In genomic region chr18:2882201-2882600, GRCh38 we compare ENCODE assay signal across 11 cellular contexts. TPM values are rescaled to one million over a fixed set of nuclear protein-coding genes. Genes with fewer than 3 reads are reported as not detected.
A peak's percentile ranks its signal among the peaks of the same experiment; 100 is the strongest.
DNase-seq lines count a peak whose midpoint lies in the region; ATAC-seq and TF ChIP-seq lines count a peak whose summit lies in the region.
"Had no signal": no experiment of that assay in that cellular context is flagged by ENCODE, and none has a peak within 500 bp of the region (broad histone marks: within the 10 kb centered on the region; RNA-seq: fewer than 3 reads in every experiment).

No MANE protein-coding gene starts in this region.

- H3K27me3 Mint-ChIP-seq in HFFc6 (ENCODE audit: insufficient read depth) = no peaks in the 10 kb centered on the region; the same call in 1 of the 2 replicates
- peaks cover 3% of the 10 kb centered on the region for H3K27me3 Mint-ChIP-seq in chondrocyte (ENCODE audit: low read depth)

- DNase-seq in HFFc6 = no peak
- DNase-seq in chondrocyte (ENCODE audit: low spot score) = no peak
- peak in 1 of 5 donors; percentile 14 for DNase-seq in ovary
- no peak for DNase-seq in stimulated activated CD8-positive, alpha-beta memory T cell treated with anti-CD3 and anti-CD28 coated beads, Interleukin-4, amount 100 ng/mL, for 48 hours
- DNase-seq in COR-L47 (lab: John Stamatoyannopoulos, UW) = no peak
- DNase-seq: foreskin keratinocyte; stimulated activated CD4-positive, alpha-beta T cell treated with anti-CD3 and anti-CD28 coated beads, Interleukin-4, amount 100 ng/mL, for 24 hours had no signal

- peak overlapping the region in 3 of 11 experiments; percentile 10 to 32 (median 29); a peak in 3 of 22 replicates for H3K9ac ChIP-seq in BLaER1 treated with 17β-estradiol and CSF1 and Interleukin-3, amounts not matched to agents 10 nM and 100 nM

- peak overlapping the region; percentile 84 to 98 (median 91) for H3K4me2 ChIP-seq in BLaER1 treated with 17β-estradiol and CSF1 and Interleukin-3, amounts not matched to agents 10 nM and 100 nM

- H3K4me3 Mint-ChIP-seq in HFFc6 = peak overlapping the region; percentile 69; the same call in 1 of the 2 replicates
- no peak overlapping the region for H3K4me3 Mint-ChIP-seq in chondrocyte (ENCODE audit: unreplicated experiment)

- H3K27ac Mint-ChIP-seq in HFFc6 = peak overlapping the region; percentile 95
- peak overlapping the region; percentile 97 for H3K27ac Mint-ChIP-seq in chondrocyte (ENCODE audit: unreplicated experiment)

- no peak overlapping the region for H3K4me3 ChIP-seq in BLaER1 treated with 17β-estradiol and CSF1 and Interleukin-3, amounts not matched to agents 10 nM and 100 nM
- H3K4me3 ChIP-seq in ovary = no peak overlapping the region

- H3K4me1 Mint-ChIP-seq in HFFc6 (ENCODE audit: low read depth) = peaks cover 17% of the 10 kb centered on the region
- H3K4me1 Mint-ChIP-seq in chondrocyte (ENCODE audit: low read depth) = peaks cover 25% of the 10 kb centered on the region

- peak overlapping the region in 9 of 11 experiments; percentile 33 to 72 (median 68); a peak in 14 of 22 replicates for H3K27ac ChIP-seq in BLaER1 treated with 17β-estradiol and CSF1 and Interleukin-3, amounts not matched to agents 10 nM and 100 nM
- peak overlapping the region; percentile 51 to 86 for H3K27ac ChIP-seq in ovary
- H3K27ac ChIP-seq: foreskin keratinocyte, neutrophil had no signal

- no peak for TF ChIP-seq EP300 in ovary (IDR thresholded peaks at IDR 0.05)

- H3K4me1 ChIP-seq in BLaER1 treated with 17β-estradiol and CSF1 and Interleukin-3, amounts not matched to agents 10 nM and 100 nM = peaks cover 55 to 89% (median 73%) of the 10 kb centered on the region in 10 experiments
- H3K4me1 ChIP-seq in ovary (ENCODE audit: insufficient read depth) = peaks cover 14% of the 10 kb centered on the region
- H3K4me1 ChIP-seq: foreskin keratinocyte had no signal

- H3K9me3 Mint-ChIP-seq in HFFc6 (peaks cover 4% of the 10 kb centered on the region; the same call in 1 of the 2 replicates), chondrocyte (ENCODE audit: low read depth) (peaks cover 8% of the 10 kb centered on the region)

- no peak for TF ChIP-seq POLR2A in ovary (IDR thresholded peaks at IDR 0.05)

- H3K9me3 ChIP-seq in BLaER1 treated with 17β-estradiol and CSF1 and Interleukin-3, amounts not matched to agents 10 nM and 100 nM (replicated peaks in 1 of 11) = peaks cover 0 to 18% (median 10%) of the 10 kb centered on the region in 11 experiments; a peak in 17 of 22 replicates
- H3K9me3 ChIP-seq in ovary = no peaks in the 10 kb centered on the region
- H3K9me3 ChIP-seq: neutrophil had no signal

- no peak for TF ChIP-seq CTCF in HFFc6 (IDR thresholded peaks at IDR 0.05)
- no peak for TF ChIP-seq CTCF in chondrocyte (IDR thresholded peaks at IDR 0.05)
- TF ChIP-seq CTCF in ovary (IDR thresholded peaks at IDR 0.05) = no peak

- peaks cover 0 to 100% (median 0%) of the 10 kb centered on the region in 11 experiments; a peak in 6 of 22 replicates for H4K20me1 ChIP-seq in BLaER1 treated with 17β-estradiol and CSF1 and Interleukin-3, amounts not matched to agents 10 nM and 100 nM

- no peak for ATAC-seq in GM18868 (IDR thresholded peaks at IDR 0.05; ENCODE audit: unreplicated experiment)
- no peak for ATAC-seq in SK-N-SH treated with all-trans-retinoic acid at 6 μM for 48 hours
- ATAC-seq: foreskin keratinocyte had no signal

- H3K27me3 ChIP-seq in BLaER1 treated with 17β-estradiol and CSF1 and Interleukin-3, amounts not matched to agents 10 nM and 100 nM = peaks cover 0 to 9% (median 0%) of the 10 kb centered on the region in 11 experiments; a peak in 2 of 22 replicates
- H3K27me3 ChIP-seq in ovary = no peaks in the 10 kb centered on the region
- H3K27me3 ChIP-seq: foreskin keratinocyte, neutrophil had no signal

- intact Hi-C loops in ovary (cut with DNase I) = no loop called here

- 73 to 79% (median 74%) methylated on average over 4 of the region's 4 CpGs for WGBS in ovary, 3 donors

- H3K36me3 Mint-ChIP-seq in HFFc6 (ENCODE audit: low read depth) = no peaks in the 10 kb centered on the region
- H3K36me3 Mint-ChIP-seq in chondrocyte (ENCODE audit: low read depth) = peaks cover 6% of the 10 kb centered on the region

- H3K36me3 ChIP-seq in BLaER1 treated with 17β-estradiol and CSF1 and Interleukin-3, amounts not matched to agents 10 nM and 100 nM = peaks cover 0 to 70% (median 0%) of the 10 kb centered on the region in 11 experiments; a peak in 7 of 22 replicates
- H3K36me3 ChIP-seq in ovary = no peaks in the 10 kb centered on the region
- H3K36me3 ChIP-seq: neutrophil had no signal

TF ChIP-seq in SK-N-SH treated with all-trans-retinoic acid at 6 μM for 48 hours, 23 proteins besides CTCF, POLR2A, EP300 and RAD21:
- TF ChIP-seq BACH2 (CRISPR knock-in tag; IDR thresholded peaks at IDR 0.05; ENCODE audit: borderline replicate concordance) (no peak), CSDC2 (CRISPR knock-in tag; IDR thresholded peaks at IDR 0.05) (no peak), OSR1 (CRISPR knock-in tag; IDR thresholded peaks at IDR 0.05) (no peak), ZC3H10 (CRISPR knock-in tag; IDR thresholded peaks at IDR 0.05) (no peak), TCF4 (CRISPR knock-in tag; IDR thresholded peaks at IDR 0.05; ENCODE audit: borderline replicate concordance) (no peak), GLIS3 (CRISPR knock-in tag; IDR thresholded peaks at IDR 0.05) (no peak), ZFP30 (CRISPR knock-in tag; IDR thresholded peaks at IDR 0.05) (no peak), ARNTL (CRISPR knock-in tag; IDR thresholded peaks at IDR 0.05; ENCODE audit: borderline replicate concordance, low read depth) (no peak), ISL1 (CRISPR knock-in tag; IDR thresholded peaks at IDR 0.05) (no peak)
TF ChIP-seq in SK-N-SH treated with all-trans-retinoic acid at 6 μM for 48 hours: peak in this region for 0.

RNA-seq across cellular contexts. Expression of gene EMILIN2, which starts 35.4 kb away (rescaled TPM):
- 10 to 100 TPM in 1 of 6 experiments, 1 to 10 TPM in 5; 5.9 to 10.6 (median 8.2) TPM for total RNA-seq in HFFc6 (2021; fragmentation: NEBNext Ultra II Directional; extraction: Animal tissue kit (Norgen Biotek cat#: 25700))
- 2.2 to 9.9 TPM (median 9.3 TPM) in 3 replicates for total RNA-seq in chondrocyte
- total RNA-seq in ovary = 10 to 100 TPM; 32.6 to 40.4 (median 34.3) TPM
- polyA plus RNA-seq in ovary = 10 to 100 TPM; 16.5 to 17.1 TPM
